In genomic region chr13:99617474-99618255, GRCh38 we compare ENCODE assay signal across 8 cellular contexts. TPM values are rescaled to one million over a fixed set of nuclear protein-coding genes. Genes with fewer than 3 reads are reported as not detected.
A peak's percentile ranks its signal among the peaks of the same experiment; 100 is the strongest.
DNase-seq lines count a peak whose midpoint lies in the region; ATAC-seq and TF ChIP-seq lines count a peak whose summit lies in the region.

No MANE protein-coding gene starts in this region.

- intact Hi-C loops in OCI-LY7 (cut with micrococcal nuclease; ENCODE audit: unreplicated experiment): no loop called here
- intact Hi-C loops in naive thymus-derived CD4-positive, alpha-beta T cell (cut with micrococcal nuclease): loop anchor here in 1 of 2 donors (10.0 kb wide), 1 partner anchor 443 kb away; no protein-coding TSS in a partner anchor

- CTCF ChIA-PET in OCI-LY7 (lab: Charles Lee; ENCODE audit: unreplicated experiment): no interaction called here
- CTCF ChIA-PET in naive thymus-derived CD4-positive, alpha-beta T cell (lab: Charles Lee): interaction anchor here (0.7 kb wide), 1 partner anchor 90 kb away, joined by 3 read pairs; no protein-coding TSS in a partner anchor

- H3K9me3 ChIP-seq in OCI-LY7 (ENCODE audit: low read length) (no peaks in the 10 kb centered on the region), endodermal cell (ENCODE audit: control insufficient read depth, low read length) (no peaks in the 10 kb centered on the region)
- no peaks in the 10 kb centered on the region for H3K9me3 ChIP-seq in naive thymus-derived CD4-positive, alpha-beta T cell (ENCODE audit: control insufficient read depth in 2 of 3, low read length in 3 of 3)

- no peak overlapping the region for H3K4me3 Mint-ChIP-seq in endodermal cell
- no peak overlapping the region for H3K4me3 Mint-ChIP-seq in naive thymus-derived CD4-positive, alpha-beta T cell

- H3K4me1 ChIP-seq in OCI-LY7 (ENCODE audit: insufficient read depth, low read length, poor library complexity, severe bottlenecking) (no peaks in the 10 kb centered on the region), endodermal cell (ENCODE audit: control insufficient read depth, insufficient read depth, low read length) (no peaks in the 10 kb centered on the region)
- no peaks in the 10 kb centered on the region for H3K4me1 ChIP-seq in naive thymus-derived CD4-positive, alpha-beta T cell (ENCODE audit: control insufficient read depth in 2 of 2, insufficient read depth in 2 of 2, low read length in 2 of 2)

- no peak overlapping the region for H3K9ac ChIP-seq in endodermal cell (ENCODE audit: extremely low read depth, low read length, poor library complexity, severe bottlenecking)

- H4K20me1 ChIP-seq in OCI-LY7 (ENCODE audit: insufficient read depth, low read length): no peaks in the 10 kb centered on the region

- H3K4me1 Mint-ChIP-seq in endodermal cell: peaks cover 12% of the 10 kb centered on the region
- H3K4me1 Mint-ChIP-seq in naive thymus-derived CD4-positive, alpha-beta T cell: peaks cover 6 to 40% (median 24%) of the 10 kb centered on the region in 7 donors

- no peaks in the 10 kb centered on the region for H3K79me2 ChIP-seq in OCI-LY7 (ENCODE audit: insufficient read depth, low read depth, low read length)

- POLR2A ChIA-PET in OCI-LY7 (lab: Charles Lee): no interaction called here
- POLR2A ChIA-PET in naive thymus-derived CD4-positive, alpha-beta T cell (lab: Charles Lee): no interaction called here

- H3K27ac Mint-ChIP-seq in endodermal cell: no peak overlapping the region
- peak overlapping the region in 1 of 9 donors; percentile 2 for H3K27ac Mint-ChIP-seq in naive thymus-derived CD4-positive, alpha-beta T cell

- H3K36me3 ChIP-seq in H7 (replicated peaks; ENCODE audit: control insufficient read depth, insufficient read depth, low read length) (no peaks in the 10 kb centered on the region), OCI-LY7 (ENCODE audit: insufficient read depth, low read length) (no peaks in the 10 kb centered on the region), endodermal cell (ENCODE audit: control insufficient read depth, insufficient read depth, low read length) (no peaks in the 10 kb centered on the region)
- no peaks in the 10 kb centered on the region for H3K36me3 ChIP-seq in naive thymus-derived CD4-positive, alpha-beta T cell (ENCODE audit: control insufficient read depth in 2 of 3, insufficient read depth in 3 of 3, low read length in 3 of 3)

- H3K36me3 Mint-ChIP-seq in endodermal cell (ENCODE audit: low read depth): no peaks in the 10 kb centered on the region
- H3K36me3 Mint-ChIP-seq in naive thymus-derived CD4-positive, alpha-beta T cell: peaks cover 0 to 16% (median 0%) of the 10 kb centered on the region in 5 donors

- TF ChIP-seq CTCF in OCI-LY7 (conservative IDR thresholded peaks at IDR 0.05; ENCODE audit: low read length) (peak; percentile 69), endodermal cell (conservative IDR thresholded peaks at IDR 0.05) (peak; percentile 95)

- no TSS peak for BruUV-seq in OCI-LY7 (replicated peaks; lab: Mats Ljungman, UMichigan)

- 34 to 66% methylated on average over 5 to 11 of the region's 11 CpGs for WGBS in endodermal cell (ENCODE audit: insufficient coverage in 1 of 2, insufficient read length in 1 of 2), 2 experiments

- peak; percentile 6 for DNase-seq in DMS114 treated with DMSO at 0.1 percent for 48 hours (lab: John Stamatoyannopoulos, UW; ENCODE audit: unreplicated experiment)
- DNase-seq in H7: peak; percentile 63
- peak; percentile 17 for DNase-seq in OCI-LY7 (ENCODE audit: low spot score)
- peak; percentile 85 for DNase-seq in endodermal cell
- DNase-seq in naive thymus-derived CD4-positive, alpha-beta T cell: peak in 2 of 9 donors; percentile 19 to 20
- DNase-seq in NCI-H226: no peak

- H3K27me3 ChIP-seq in H7 (ENCODE audit: control insufficient read depth, insufficient read depth, low read length): no peaks in the 10 kb centered on the region
- H3K27me3 ChIP-seq in endodermal cell (ENCODE audit: control insufficient read depth, insufficient read depth, low read length, poor library complexity, severe bottlenecking): no peaks in the 10 kb centered on the region
- H3K27me3 ChIP-seq in naive thymus-derived CD4-positive, alpha-beta T cell (ENCODE audit: control insufficient read depth in 2 of 2, insufficient read depth in 2 of 2, low read length in 2 of 2): no peaks in the 10 kb centered on the region

- H3K27me3 Mint-ChIP-seq in endodermal cell (ENCODE audit: insufficient read depth): peaks cover 4% of the 10 kb centered on the region
- H3K27me3 Mint-ChIP-seq in naive thymus-derived CD4-positive, alpha-beta T cell: peaks cover 0 to 6% (median 0%) of the 10 kb centered on the region in 5 donors

- no peaks in the 10 kb centered on the region for H3K9me2 ChIP-seq in OCI-LY7 (ENCODE audit: insufficient read depth, low read length)

- peak; percentile 56 for ATAC-seq in naive thymus-derived CD4-positive, alpha-beta T cell
- ATAC-seq in GM19023 (IDR thresholded peaks at IDR 0.05; ENCODE audit: unreplicated experiment): no peak
- ATAC-seq in HG03135 (IDR thresholded peaks at IDR 0.05; ENCODE audit: unreplicated experiment): no peak

- no peak overlapping the region for H3K27ac ChIP-seq in OCI-LY7 (ENCODE audit: low read depth, low read length, poor library complexity, severe bottlenecking)
- no peak overlapping the region for H3K27ac ChIP-seq in endodermal cell (ENCODE audit: low read depth, low read length)
- H3K27ac ChIP-seq in naive thymus-derived CD4-positive, alpha-beta T cell (ENCODE audit: low read depth, low read length): no peak overlapping the region

- H3K4me3 ChIP-seq in H7 (ENCODE audit: insufficient read depth, low read depth, low read length) (no peak overlapping the region), OCI-LY7 (ENCODE audit: low read depth, low read length, poor library complexity, severe bottlenecking) (no peak overlapping the region), endodermal cell (ENCODE audit: low read length) (no peak overlapping the region)
- H3K4me3 ChIP-seq in naive thymus-derived CD4-positive, alpha-beta T cell (ENCODE audit: low read length): no peak overlapping the region

- H2AFZ ChIP-seq in OCI-LY7 (ENCODE audit: low read length): no peak overlapping the region

- no peaks in the 10 kb centered on the region for H3K9me3 Mint-ChIP-seq in endodermal cell
- H3K9me3 Mint-ChIP-seq in naive thymus-derived CD4-positive, alpha-beta T cell: no peaks in the 10 kb centered on the region

- no peak overlapping the region for H3K4me2 ChIP-seq in OCI-LY7 (ENCODE audit: low read length)

RNA-seq across cellular contexts. Expression of gene CLYBL, which starts 11.2 kb away (rescaled TPM):
- total RNA-seq in H7 (2014; rRNA removed; shearing (Covaris generic)): 5.8 and 13.7 TPM in 2 replicates
- total RNA-seq in OCI-LY7 (2014; rRNA removed; shearing (Covaris generic)): 2.8 and 4.1 TPM in 2 replicates
- 6.5 and 7.2 TPM in 2 replicates for total RNA-seq in OCI-LY7 (2022)
- 10 to 100 TPM in 1 of 2 donors, 1 to 10 TPM in 1; 9.8 to 13.3 TPM for total RNA-seq in endodermal cell
- 16.6 TPM for polyA plus RNA-seq in endodermal cell (2013, experiment 1 of 2)
- polyA plus RNA-seq in endodermal cell (2013, experiment 2 of 2): 13.5 TPM
- total RNA-seq in naive thymus-derived CD4-positive, alpha-beta T cell: 10 to 100 TPM in 2 of 5 experiments, 1 to 10 TPM in 3; 5.6 to 13.0 (median 8.0) TPM
- polyA plus RNA-seq in naive thymus-derived CD4-positive, alpha-beta T cell: 10 to 100 TPM; 13.2 to 14.7 TPM
